Comparison of ENCODE assay signal across 23 cellular contexts in genomic region chr2:30324245-30324644, GRCh38.
DNase-seq lines count a peak whose midpoint lies in the region; ATAC-seq and TF ChIP-seq lines count a peak whose summit lies in the region.
"Had no signal": no experiment of that assay in that cellular context is flagged by ENCODE, and none has a peak within 500 bp of the region (broad histone marks: within the 10 kb centered on the region; RNA-seq: fewer than 3 reads in every experiment).

No MANE protein-coding gene starts in this region.

- ATAC-seq in activated naive CD8-positive, alpha-beta T cell treated with anti-CD3 and anti-CD28 coated beads, Interleukin-2, amount 10 ng/mL, durations not matched to agents 7 days and 5 days (ENCODE audit: low read depth): peak; percentile 56
- no peak for ATAC-seq in T-cell (replicated peaks in 1 of 4)
- peak in 1 of 2 donors; percentile 22 for ATAC-seq in naive thymus-derived CD8-positive, alpha-beta T cell
- ATAC-seq: A549, GM23338 had no signal

- TF ChIP-seq CTCF in stomach (IDR thresholded peaks at IDR 0.05) (no peak), left ventricle myocardium inferior (IDR thresholded peaks at IDR 0.05; ENCODE audit: borderline replicate concordance) (no peak)

- peaks cover 2% of the 10 kb centered on the region for H3K36me3 Mint-ChIP-seq in activated naive CD8-positive, alpha-beta T cell treated with anti-CD3 and anti-CD28 coated beads, Interleukin-2, amount 10 ng/mL, durations not matched to agents 7 days and 5 days
- H3K36me3 Mint-ChIP-seq in activated naive CD8-positive, alpha-beta T cell treated with anti-CD3 and anti-CD28 coated beads for 36 hours: no peaks in the 10 kb centered on the region
- H3K36me3 Mint-ChIP-seq in T-cell: no peaks in the 10 kb centered on the region
- H3K36me3 Mint-ChIP-seq in naive thymus-derived CD8-positive, alpha-beta T cell: no peaks in the 10 kb centered on the region

- H3K27ac ChIP-seq in stomach (no peak overlapping the region), left ventricle myocardium inferior (replicated peaks) (no peak overlapping the region)
- H3K27ac ChIP-seq: A549, PC-9 had no signal

- no peak overlapping the region for H3K4me3 ChIP-seq in stomach
- no peak overlapping the region for H3K4me3 ChIP-seq in left ventricle myocardium inferior
- H3K4me3 ChIP-seq: A549, GM23338, HAP-1, K562, PC-9 had no signal

- H3K9me3 ChIP-seq in stomach (no peaks in the 10 kb centered on the region), left ventricle myocardium inferior (replicated peaks) (no peaks in the 10 kb centered on the region)
- H3K9me3 ChIP-seq: A549, HAP-1 had no signal

- H3K27me3 Mint-ChIP-seq in activated naive CD8-positive, alpha-beta T cell treated with anti-CD3 and anti-CD28 coated beads, Interleukin-2, amount 10 ng/mL, durations not matched to agents 7 days and 5 days: no peaks in the 10 kb centered on the region
- H3K27me3 Mint-ChIP-seq in activated naive CD8-positive, alpha-beta T cell treated with anti-CD3 and anti-CD28 coated beads for 36 hours: no peaks in the 10 kb centered on the region
- no peaks in the 10 kb centered on the region for H3K27me3 Mint-ChIP-seq in T-cell
- no peaks in the 10 kb centered on the region for H3K27me3 Mint-ChIP-seq in naive thymus-derived CD8-positive, alpha-beta T cell

- H3K9me3 Mint-ChIP-seq in activated naive CD8-positive, alpha-beta T cell treated with anti-CD3 and anti-CD28 coated beads, Interleukin-2, amount 10 ng/mL, durations not matched to agents 7 days and 5 days: peaks cover 3% of the 10 kb centered on the region
- peaks cover 3% of the 10 kb centered on the region for H3K9me3 Mint-ChIP-seq in activated naive CD8-positive, alpha-beta T cell treated with anti-CD3 and anti-CD28 coated beads for 36 hours
- H3K9me3 Mint-ChIP-seq in T-cell: peaks cover 0 to 3% (median 0%) of the 10 kb centered on the region in 3 donors
- no peaks in the 10 kb centered on the region for H3K9me3 Mint-ChIP-seq in naive thymus-derived CD8-positive, alpha-beta T cell
- H3K9me3 Mint-ChIP-seq: HFFc6 had no signal

- no peak overlapping the region for H3K27ac Mint-ChIP-seq in activated naive CD8-positive, alpha-beta T cell treated with anti-CD3 and anti-CD28 coated beads, Interleukin-2, amount 10 ng/mL, durations not matched to agents 7 days and 5 days
- H3K27ac Mint-ChIP-seq in activated naive CD8-positive, alpha-beta T cell treated with anti-CD3 and anti-CD28 coated beads for 36 hours: no peak overlapping the region
- H3K27ac Mint-ChIP-seq in T-cell: peak overlapping the region; percentile 31 to 44
- H3K27ac Mint-ChIP-seq in naive thymus-derived CD8-positive, alpha-beta T cell: peak overlapping the region in 8 of 10 donors; percentile 36 to 89 (median 68)
- H3K27ac Mint-ChIP-seq: GM23338, HFFc6 had no signal

- no peak overlapping the region for H3K4me3 Mint-ChIP-seq in activated naive CD8-positive, alpha-beta T cell treated with anti-CD3 and anti-CD28 coated beads, Interleukin-2, amount 10 ng/mL, durations not matched to agents 7 days and 5 days
- no peak overlapping the region for H3K4me3 Mint-ChIP-seq in activated naive CD8-positive, alpha-beta T cell treated with anti-CD3 and anti-CD28 coated beads for 36 hours
- no peak overlapping the region for H3K4me3 Mint-ChIP-seq in T-cell
- peak overlapping the region in 1 of 10 donors; percentile 47 for H3K4me3 Mint-ChIP-seq in naive thymus-derived CD8-positive, alpha-beta T cell
- H3K4me3 Mint-ChIP-seq: GM23338, HFFc6 had no signal

- POLR2A ChIA-PET in activated naive CD8-positive, alpha-beta T cell treated with anti-CD3 and anti-CD28 coated beads, Interleukin-2, amount 10 ng/mL, durations not matched to agents 7 days and 5 days (lab: Charles Lee): interaction anchor here (1.0 to 2.5 kb wide), 3 partner anchors 12 to 92 kb away, joined by 3 to 7 read pairs (median 3); no protein-coding TSS in a partner anchor
- POLR2A ChIA-PET in T-cell (lab: Charles Lee): no interaction called here
- POLR2A ChIA-PET in naive thymus-derived CD8-positive, alpha-beta T cell (lab: Charles Lee): interaction anchor here (0.5 to 3.0 kb wide), 9 partner anchors 9 to 374 kb away, joined by 3 to 24 read pairs (median 3); no protein-coding TSS in a partner anchor

- no peak for TF ChIP-seq POLR2A in stomach (IDR thresholded peaks at IDR 0.05)

- H3K4me1 Mint-ChIP-seq in activated naive CD8-positive, alpha-beta T cell treated with anti-CD3 and anti-CD28 coated beads, Interleukin-2, amount 10 ng/mL, durations not matched to agents 7 days and 5 days: peaks cover 24% of the 10 kb centered on the region
- H3K4me1 Mint-ChIP-seq in activated naive CD8-positive, alpha-beta T cell treated with anti-CD3 and anti-CD28 coated beads for 36 hours: peaks cover 35% of the 10 kb centered on the region
- H3K4me1 Mint-ChIP-seq in T-cell: peaks cover 29 to 39% (median 31%) of the 10 kb centered on the region in 3 donors
- peaks cover 15 to 54% (median 43%) of the 10 kb centered on the region in 4 donors for H3K4me1 Mint-ChIP-seq in naive thymus-derived CD8-positive, alpha-beta T cell

- 81 to 94% (median 87%) methylated on average over 3 of the region's 3 CpGs for WGBS in stomach, 5 donors

- no peak for DNase-seq in activated naive CD8-positive, alpha-beta T cell treated with anti-CD3 and anti-CD28 coated beads, Interleukin-2, amount 10 ng/mL, durations not matched to agents 7 days and 5 days
- DNase-seq in activated naive CD8-positive, alpha-beta T cell treated with anti-CD3 and anti-CD28 coated beads for 36 hours: no peak
- no peak for DNase-seq in T-cell
- DNase-seq in naive thymus-derived CD8-positive, alpha-beta T cell: no peak
- no peak for DNase-seq in stomach
- no peak for DNase-seq in left ventricle myocardium inferior
- DNase-seq in SIG-M5 (lab: John Stamatoyannopoulos, UW): no peak
- DNase-seq: Calu3, DMS79 treated with DMSO at 0.1 percent for 48 hours, HFFc6, Kasumi-1, MV-4-11, NCI-H1105, NCI-H1436 treated with DMSO at 0.1 percent for 48 hours, NCI-H187 treated with DMSO at 0.1 percent for 48 hours, NCI-H2107, NCI-H774, PC-9, Right ventricle myocardium superior had no signal

- H3K4me1 ChIP-seq in stomach: no peaks in the 10 kb centered on the region
- no peaks in the 10 kb centered on the region for H3K4me1 ChIP-seq in left ventricle myocardium inferior

- CTCF ChIA-PET in T-cell (lab: Charles Lee): no interaction called here

- no peaks in the 10 kb centered on the region for H3K27me3 ChIP-seq in stomach
- no peaks in the 10 kb centered on the region for H3K27me3 ChIP-seq in left ventricle myocardium inferior (ENCODE audit: low read depth)

- TF ChIP-seq EP300 in stomach (IDR thresholded peaks at IDR 0.05): no peak

- intact Hi-C loops in stomach (cut with DNase I; ENCODE audit: low total_unique reads) (no loop called here), left ventricle myocardium inferior (cut with micrococcal nuclease) (no loop called here)

- H3K36me3 ChIP-seq in stomach (no peaks in the 10 kb centered on the region), left ventricle myocardium inferior (no peaks in the 10 kb centered on the region)
- H3K36me3 ChIP-seq: HAP-1 had no signal

Comparison
In these comparisons a context has a peak if more than half of its experiments do, and no peak if none do; other contexts are left out.
1. H3K27ac Mint-ChIP-seq: peak in T-cell (2 of 2) and naive thymus-derived CD8-positive, alpha-beta T cell (8 of 10); none in activated naive CD8-positive, alpha-beta T cell treated with anti-CD3 and anti-CD28 coated beads, Interleukin-2, amount 10 ng/mL, durations not matched to agents 7 days and 5 days (single experiment) and activated naive CD8-positive, alpha-beta T cell treated with anti-CD3 and anti-CD28 coated beads for 36 hours (single experiment).
2. POLR2A ChIA-PET loops: an anchor here in activated naive CD8-positive, alpha-beta T cell treated with anti-CD3 and anti-CD28 coated beads, Interleukin-2, amount 10 ng/mL, durations not matched to agents 7 days and 5 days (1.0 to 2.5 kb wide) and naive thymus-derived CD8-positive, alpha-beta T cell (0.5 to 3.0 kb wide); none called in T-cell.